ENCODE assay signal across 8 cellular contexts in the genomic region with DNA sequence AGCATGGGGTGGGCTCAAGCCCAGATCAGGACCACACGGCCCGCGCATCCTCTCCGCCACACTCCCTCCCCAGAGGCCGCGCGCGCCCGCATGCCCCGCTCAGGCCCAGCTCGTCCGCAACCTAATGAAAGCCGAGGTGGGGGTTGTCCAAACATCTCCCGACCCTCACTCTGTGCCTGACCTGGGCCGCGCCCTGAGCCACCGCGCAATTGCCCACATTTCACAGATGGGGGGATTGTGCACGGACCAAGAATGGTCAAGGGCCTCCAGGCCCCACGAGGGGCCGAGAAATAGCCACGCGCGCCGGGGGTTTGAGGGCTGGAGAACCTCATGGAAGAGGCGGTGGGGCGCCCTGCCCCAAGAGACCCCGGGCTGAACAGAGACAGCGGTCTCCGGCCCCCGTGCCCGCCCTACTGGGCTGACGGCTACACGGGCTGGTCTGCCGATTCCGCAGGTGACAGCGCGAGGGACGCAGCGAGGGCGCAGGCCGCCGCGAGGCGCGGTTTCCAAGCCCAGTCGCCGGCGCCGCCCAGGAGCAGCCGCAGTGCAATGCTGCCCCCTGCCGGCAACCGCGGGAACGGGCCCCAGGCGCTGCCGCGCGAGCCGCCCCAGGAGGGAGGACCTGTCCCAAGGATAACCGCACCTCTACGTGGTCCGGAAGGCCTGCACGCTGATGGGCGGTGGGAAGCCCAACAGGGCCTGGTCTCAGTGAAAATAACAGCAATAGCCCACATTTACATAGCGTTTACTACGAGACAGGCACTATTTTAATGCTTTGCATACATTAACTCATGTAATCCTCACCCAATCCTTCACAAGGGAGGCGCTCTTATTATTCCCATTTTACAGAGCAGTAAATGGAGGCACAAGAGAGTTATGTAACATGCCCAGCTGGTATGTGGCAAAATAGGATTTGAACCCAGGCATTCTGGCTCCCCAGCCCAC. TPM values are rescaled to one million over a fixed set of nuclear protein-coding genes. Genes with fewer than 3 reads are reported as not detected.
DNase-seq lines count a peak whose midpoint lies in the region; ATAC-seq and TF ChIP-seq lines count a peak whose summit lies in the region.

No MANE protein-coding gene starts in this region.

- H3K27me3 Mint-ChIP-seq in activated CD4-positive, alpha-beta T cell treated with anti-CD3 and anti-CD28 coated beads, Interleukin-2, amount 10 ng/mL, durations not matched to agents 7 days and 5 days, result peaks cover 31% of the 10 kb centered on the region

- H3K36me3 ChIP-seq in lower lobe of right lung, result no peaks in the 10 kb centered on the region

- no peaks in the 10 kb centered on the region for H3K9me3 ChIP-seq in lower lobe of right lung

- peaks cover 44% of the 10 kb centered on the region for H3K27me3 ChIP-seq in lower lobe of right lung (ENCODE audit: low read depth)

- POLR2A ChIA-PET in AG04449 (lab: Yijun Ruan, JAX), result no interaction called here
- POLR2A ChIA-PET in activated CD4-positive, alpha-beta T cell treated with anti-CD3 and anti-CD28 coated beads, Interleukin-2, amount 10 ng/mL, durations not matched to agents 7 days and 5 days (lab: Charles Lee), result no interaction called here

- H3K27ac ChIP-seq in lower lobe of right lung, result no peak overlapping the region

- H3K9me3 Mint-ChIP-seq in activated CD4-positive, alpha-beta T cell treated with anti-CD3 and anti-CD28 coated beads, Interleukin-2, amount 10 ng/mL, durations not matched to agents 7 days and 5 days, result no peaks in the 10 kb centered on the region

- peaks cover 2% of the 10 kb centered on the region for H3K4me1 Mint-ChIP-seq in activated CD4-positive, alpha-beta T cell treated with anti-CD3 and anti-CD28 coated beads, Interleukin-2, amount 10 ng/mL, durations not matched to agents 7 days and 5 days

- H3K36me3 Mint-ChIP-seq in activated CD4-positive, alpha-beta T cell treated with anti-CD3 and anti-CD28 coated beads, Interleukin-2, amount 10 ng/mL, durations not matched to agents 7 days and 5 days (ENCODE audit: low read depth), result no peaks in the 10 kb centered on the region

- ATAC-seq in GM18499 (IDR thresholded peaks at IDR 0.05; ENCODE audit: insufficient read depth, unreplicated experiment) (peak; percentile 79), HG02870 (IDR thresholded peaks at IDR 0.05; ENCODE audit: unreplicated experiment) (peak; percentile 90), lower lobe of right lung (peak; percentile 96)

- CTCF ChIA-PET in AG04449 (lab: Yijun Ruan, JAX), result interaction anchor here (0.8 to 3.7 kb wide), 19 partner anchors 9 to 1838 kb away, joined by 3 to 25 read pairs (median 4); no protein-coding TSS in a partner anchor
- CTCF ChIA-PET in activated CD4-positive, alpha-beta T cell treated with anti-CD3 and anti-CD28 coated beads, Interleukin-2, amount 10 ng/mL, durations not matched to agents 7 days and 5 days (lab: Charles Lee), result interaction anchor here (0.8 to 1.6 kb wide), 2 partner anchors 11 to 31 kb away, joined by 3 to 4 read pairs; no protein-coding TSS in a partner anchor

- DNase-seq in AG04449 (ENCODE audit: low read depth, low spot score) (no peak), NCI-H2227 (lab: John Stamatoyannopoulos, UW; ENCODE audit: unreplicated experiment) (peak; percentile 72), cortex of kidney (lab: John Stamatoyannopoulos, UW) (peak; percentile 26), lower lobe of right lung (peak; percentile 85)
- DNase-seq in activated CD4-positive, alpha-beta T cell treated with anti-CD3 and anti-CD28 coated beads, Interleukin-2, amount 10 ng/mL, durations not matched to agents 7 days and 5 days, result peak; percentile 74
- peak; percentile 67 for DNase-seq in stimulated activated CD8-positive, alpha-beta memory T cell treated with anti-CD3 and anti-CD28 coated beads, Interleukin-15, amount 100 ng/mL, for 1 hour (ENCODE audit: low read depth)

- intact Hi-C loops in lower lobe of right lung (cut with DNase I), result no loop called here

- H3K4me1 ChIP-seq in lower lobe of right lung, result peaks cover 4% of the 10 kb centered on the region

- peak; percentile 96 for TF ChIP-seq CTCF in AG04449 (IDR thresholded peaks at IDR 0.05; ENCODE audit: insufficient read depth, low read length, missing control alignments)
- TF ChIP-seq CTCF in lower lobe of right lung (IDR thresholded peaks at IDR 0.05), result peak; percentile 100

- no peak overlapping the region for H3K4me3 Mint-ChIP-seq in activated CD4-positive, alpha-beta T cell treated with anti-CD3 and anti-CD28 coated beads, Interleukin-2, amount 10 ng/mL, durations not matched to agents 7 days and 5 days

- H3K27ac Mint-ChIP-seq in activated CD4-positive, alpha-beta T cell treated with anti-CD3 and anti-CD28 coated beads, Interleukin-2, amount 10 ng/mL, durations not matched to agents 7 days and 5 days, result no peak overlapping the region

- H3K4me3 ChIP-seq in AG04449 (ENCODE audit: low read depth, low read length), result peak overlapping the region; percentile 36
- H3K4me3 ChIP-seq in lower lobe of right lung, result peak overlapping the region; percentile 37

RNA-seq across cellular contexts. Expression of a gene that starts 10.5 kb away (rescaled TPM):
- total RNA-seq in activated CD4-positive, alpha-beta T cell treated with anti-CD3 and anti-CD28 coated beads, Interleukin-2, amount 10 ng/mL, durations not matched to agents 7 days and 5 days, result not detected
- total RNA-seq in lower lobe of right lung, result 2.5 TPM
